ENCODE assay signal across 8 cellular contexts in the genomic region with DNA sequence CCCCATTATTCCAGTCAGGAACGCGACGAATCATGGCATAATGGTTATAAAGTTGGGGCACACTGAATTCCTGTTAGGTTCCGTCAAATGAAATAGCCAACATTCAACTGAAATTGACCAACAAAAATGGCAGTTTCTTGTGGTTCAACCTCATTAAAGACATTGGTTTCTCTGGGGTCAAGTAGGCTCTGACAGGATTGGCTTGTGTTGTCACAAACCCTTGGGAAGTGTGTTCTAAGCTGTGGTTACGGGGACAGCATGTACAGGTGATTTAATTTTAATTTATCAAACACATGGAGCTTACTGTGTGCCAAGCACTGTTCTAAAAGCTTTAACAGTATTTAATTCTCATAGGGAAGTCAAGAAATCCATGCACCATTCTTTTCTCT. TPM values are rescaled to one million over a fixed set of nuclear protein-coding genes. Genes with fewer than 3 reads are reported as not detected.
DNase-seq lines count a peak whose midpoint lies in the region; ATAC-seq and TF ChIP-seq lines count a peak whose summit lies in the region.

No MANE protein-coding gene starts in this region.

- no peaks in the 10 kb centered on the region for H3K36me3 ChIP-seq in A673 (ENCODE audit: insufficient read depth, low read length, poor library complexity, severe bottlenecking)
- no peaks in the 10 kb centered on the region for H3K36me3 ChIP-seq in body of pancreas (replicated peaks in 1 of 2; ENCODE audit: insufficient read depth in 1 of 2, low read depth in 2 of 2)

- DNase-seq in A673 (ENCODE audit: low spot score) (no peak), Kasumi-1 (lab: John Stamatoyannopoulos, UW) (peak; percentile 21 to 22), body of pancreas (no peak), SKM-1 (lab: John Stamatoyannopoulos, UW; ENCODE audit: unreplicated experiment) (no peak), globus pallidus (ENCODE audit: low spot score) (no peak)

- H3K4me3 ChIP-seq in A673 (ENCODE audit: low read depth, low read length, poor library complexity, severe bottlenecking) (peak overlapping the region; percentile 39), body of pancreas (no peak overlapping the region), mononuclear cell (ENCODE audit: low read length) (peak overlapping the region; percentile 16)

- ATAC-seq in body of pancreas (no peak), GM18498 (IDR thresholded peaks at IDR 0.05; ENCODE audit: unreplicated experiment) (no peak), GM21529 (IDR thresholded peaks at IDR 0.05; ENCODE audit: unreplicated experiment) (no peak)

- BruUV-seq in A673 (replicated peaks; lab: Mats Ljungman, UMichigan) = no TSS peak

- WGBS in body of pancreas, 2 donors = 20 to 32% methylated on average over 2 to 5 of the region's 5 CpGs

- H3K27me3 ChIP-seq in A673 (replicated peaks; ENCODE audit: insufficient read depth, low read depth, low read length, poor library complexity) (no peaks in the 10 kb centered on the region), body of pancreas (no peaks in the 10 kb centered on the region), mononuclear cell (ENCODE audit: insufficient read depth, low read length) (peaks cover 4% of the 10 kb centered on the region)

- POLR2A ChIA-PET in A673 (lab: Charles Lee; ENCODE audit: low non-redundant PET) = no interaction called here

- H3K27ac ChIP-seq in A673 (ENCODE audit: low read depth, low read length, poor library complexity, severe bottlenecking) = no peak overlapping the region
- H3K27ac ChIP-seq in body of pancreas = peak overlapping the region; percentile 78 to 90 (median 87)

- no peak for TF ChIP-seq POLR2A in body of pancreas (IDR thresholded peaks at IDR 0.05)

- H3K9me3 ChIP-seq in A673 (ENCODE audit: low read depth, low read length, poor library complexity, severe bottlenecking) (no peaks in the 10 kb centered on the region), body of pancreas (no peaks in the 10 kb centered on the region), mononuclear cell (ENCODE audit: low read depth, low read length) (no peaks in the 10 kb centered on the region)

- H3K4me1 ChIP-seq in A673 (ENCODE audit: insufficient read depth, low read length, poor library complexity, severe bottlenecking) (no peaks in the 10 kb centered on the region), body of pancreas (peaks cover 12% of the 10 kb centered on the region), mononuclear cell (ENCODE audit: insufficient read depth, low read length) (peaks cover 4% of the 10 kb centered on the region)

- no peak for TF ChIP-seq CTCF in A673 (conservative IDR thresholded peaks at IDR 0.05; ENCODE audit: low read depth, low read length)
- no peak for TF ChIP-seq CTCF in body of pancreas (IDR thresholded peaks at IDR 0.05)

- intact Hi-C loops in A673 (cut with micrococcal nuclease; ENCODE audit: unreplicated experiment) (no loop called here), body of pancreas (cut with DNase I) (no loop called here)

- CTCF ChIA-PET in A673 (lab: Charles Lee) = no interaction called here

RNA-seq across cellular contexts. Expression of gene XK, which starts 0.8 kb away (rescaled TPM):
- 0.30 and 0.74 TPM in 2 replicates for total RNA-seq in A673 (2021)
- total RNA-seq in body of pancreas = 1 to 10 TPM; 9.3 to 9.6 TPM
- 3.6 TPM for total RNA-seq in mononuclear cell

Comparison
In these comparisons a context has a peak if more than half of its experiments do, and no peak if none do; other contexts are left out.
1. DNase-seq: peak in Kasumi-1 (2 of 2); none in A673 (single experiment), body of pancreas (0 of 4), SKM-1 (single experiment) and globus pallidus (single experiment).
2. H3K4me3 ChIP-seq: peak in A673 (single experiment) and mononuclear cell (single experiment); none in body of pancreas (0 of 2).